In the genomic region with DNA sequence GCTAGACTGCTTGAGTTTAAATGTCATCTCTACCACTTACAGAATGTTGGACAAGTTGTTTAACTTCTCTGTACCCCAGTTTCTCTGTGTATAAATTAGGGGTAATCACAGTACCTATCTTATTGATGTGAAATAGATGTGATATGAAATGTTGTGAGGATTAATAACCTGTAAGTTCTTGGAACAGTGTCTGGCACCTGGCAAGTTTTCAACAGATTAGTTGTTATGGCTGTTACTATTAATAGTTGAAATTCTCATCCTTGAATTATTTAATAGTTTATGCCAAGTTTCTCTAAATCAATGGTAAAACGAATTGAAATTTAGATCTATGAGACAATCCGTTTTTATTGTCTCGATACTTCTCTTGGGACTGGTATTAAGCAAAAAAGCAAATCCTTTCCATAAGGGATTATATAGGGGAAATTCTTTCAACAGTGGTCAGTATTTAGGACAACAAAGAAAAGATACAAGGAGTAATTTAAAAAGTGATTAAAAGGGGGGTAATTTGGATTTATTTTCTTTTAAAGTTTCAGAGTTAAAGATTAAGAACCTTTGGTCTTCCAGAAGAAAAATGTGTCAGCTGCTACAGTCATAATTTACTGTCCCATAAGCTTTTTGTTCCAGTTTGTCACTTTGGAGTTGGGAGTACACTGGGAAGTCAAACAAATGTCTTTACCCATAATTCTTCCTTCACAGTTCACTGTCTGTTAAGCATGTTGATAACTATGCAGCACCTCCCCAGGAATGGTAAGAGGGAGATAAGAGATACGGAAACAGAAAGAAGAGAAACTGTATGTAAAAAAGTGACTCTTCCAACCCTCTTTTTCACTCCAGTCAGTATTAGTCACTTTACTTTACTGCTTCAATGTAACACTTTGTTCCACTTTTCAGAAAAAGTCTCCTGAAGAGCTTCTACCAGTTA, we compare ENCODE assay signal across 1 cellular context.
A peak's percentile ranks its signal among the peaks of the same experiment; 100 is the strongest.
TF ChIP-seq lines count a peak whose summit lies in the region.

No MANE protein-coding gene starts in this region.

TF ChIP-seq in K562, 482 proteins besides CTCF, POLR2A, EP300 and RAD21 (continued from another document and continues in another):
- TF ChIP-seq CBX3 (IDR thresholded peaks at IDR 0.05; ENCODE audit: borderline replicate concordance in 1 of 2, low read length in 2 of 2) (peak in 1 of 2 experiments; percentile 80; a peak in 2 of 3 replicates), ILF3 (IDR thresholded peaks at IDR 0.05; ENCODE audit: borderline replicate concordance) (no peak), NCOA4 (IDR thresholded peaks at IDR 0.05; ENCODE audit: partially characterized antibody) (no peak), ZNF778 (CRISPR knock-in tag; IDR thresholded peaks at IDR 0.05) (no peak), IRF2 (CRISPR knock-in tag; IDR thresholded peaks at IDR 0.05) (no peak), ZNF274 (IDR thresholded peaks at IDR 0.05; ENCODE audit: borderline replicate concordance, low read depth, low read length) (no peak), ELF2 (CRISPR knock-in tag; IDR thresholded peaks at IDR 0.05) (no peak), NFXL1 (CRISPR knock-in tag; IDR thresholded peaks at IDR 0.05) (0 out of 2 replicates have a peak, but pooled peaks have one; percentile 33), ZNF212 (CRISPR knock-in tag; IDR thresholded peaks at IDR 0.05) (no peak), FOXA3 (CRISPR knock-in tag; conservative IDR thresholded peaks at IDR 0.05 in 1 of 2, IDR thresholded peaks at IDR 0.05 in 1 of 2) (0 out of 4 replicates have a peak, but pooled peaks of 1 of the 2 experiments have one; percentile 53), CBFB (CRISPR knock-in tag; IDR thresholded peaks at IDR 0.05) (no peak), FOXM1 (IDR thresholded peaks at IDR 0.05; ENCODE audit: low read depth) (peak; percentile 89), FOXM1 (CRISPR knock-in tag; IDR thresholded peaks at IDR 0.05; ENCODE audit: low read depth) (no peak), L3MBTL2 (IDR thresholded peaks at IDR 0.05) (peak; percentile 74), FOXK2 (conservative IDR thresholded peaks at IDR 0.05 in 1 of 2, IDR thresholded peaks at IDR 0.05 in 1 of 2; ENCODE audit: low read depth in 2 of 2) (peak; percentile 94 to 96), FOSL1 (tag; conservative IDR thresholded peaks at IDR 0.05) (peak; percentile 92), ZNF507 (tag; conservative IDR thresholded peaks at IDR 0.05) (no peak), SOX6 (IDR thresholded peaks at IDR 0.05) (peak; percentile 95), EWSR1 (IDR thresholded peaks at IDR 0.05; ENCODE audit: borderline replicate concordance, low read depth, partially characterized antibody) (no peak), TCF3 (CRISPR knock-in tag; IDR thresholded peaks at IDR 0.05) (peak; percentile 94), CC2D1A (IDR thresholded peaks at IDR 0.05) (peak; percentile 91), HEY1 (CRISPR knock-in tag; IDR thresholded peaks at IDR 0.05; ENCODE audit: borderline replicate concordance) (no peak), KDM5B (IDR thresholded peaks at IDR 0.05; ENCODE audit: insufficient replicate concordance, low read depth, low read length) (no peak), RAD51 (IDR thresholded peaks at IDR 0.05; ENCODE audit: borderline replicate concordance, low read depth) (no peak), EZH2 (IDR thresholded peaks at IDR 0.05; ENCODE audit: borderline replicate concordance, low read depth, low read length) (no peak), CHD2 (IDR thresholded peaks at IDR 0.05; ENCODE audit: low read depth, low read length) (no peak)
- TF ChIP-seq, protein P1, sequence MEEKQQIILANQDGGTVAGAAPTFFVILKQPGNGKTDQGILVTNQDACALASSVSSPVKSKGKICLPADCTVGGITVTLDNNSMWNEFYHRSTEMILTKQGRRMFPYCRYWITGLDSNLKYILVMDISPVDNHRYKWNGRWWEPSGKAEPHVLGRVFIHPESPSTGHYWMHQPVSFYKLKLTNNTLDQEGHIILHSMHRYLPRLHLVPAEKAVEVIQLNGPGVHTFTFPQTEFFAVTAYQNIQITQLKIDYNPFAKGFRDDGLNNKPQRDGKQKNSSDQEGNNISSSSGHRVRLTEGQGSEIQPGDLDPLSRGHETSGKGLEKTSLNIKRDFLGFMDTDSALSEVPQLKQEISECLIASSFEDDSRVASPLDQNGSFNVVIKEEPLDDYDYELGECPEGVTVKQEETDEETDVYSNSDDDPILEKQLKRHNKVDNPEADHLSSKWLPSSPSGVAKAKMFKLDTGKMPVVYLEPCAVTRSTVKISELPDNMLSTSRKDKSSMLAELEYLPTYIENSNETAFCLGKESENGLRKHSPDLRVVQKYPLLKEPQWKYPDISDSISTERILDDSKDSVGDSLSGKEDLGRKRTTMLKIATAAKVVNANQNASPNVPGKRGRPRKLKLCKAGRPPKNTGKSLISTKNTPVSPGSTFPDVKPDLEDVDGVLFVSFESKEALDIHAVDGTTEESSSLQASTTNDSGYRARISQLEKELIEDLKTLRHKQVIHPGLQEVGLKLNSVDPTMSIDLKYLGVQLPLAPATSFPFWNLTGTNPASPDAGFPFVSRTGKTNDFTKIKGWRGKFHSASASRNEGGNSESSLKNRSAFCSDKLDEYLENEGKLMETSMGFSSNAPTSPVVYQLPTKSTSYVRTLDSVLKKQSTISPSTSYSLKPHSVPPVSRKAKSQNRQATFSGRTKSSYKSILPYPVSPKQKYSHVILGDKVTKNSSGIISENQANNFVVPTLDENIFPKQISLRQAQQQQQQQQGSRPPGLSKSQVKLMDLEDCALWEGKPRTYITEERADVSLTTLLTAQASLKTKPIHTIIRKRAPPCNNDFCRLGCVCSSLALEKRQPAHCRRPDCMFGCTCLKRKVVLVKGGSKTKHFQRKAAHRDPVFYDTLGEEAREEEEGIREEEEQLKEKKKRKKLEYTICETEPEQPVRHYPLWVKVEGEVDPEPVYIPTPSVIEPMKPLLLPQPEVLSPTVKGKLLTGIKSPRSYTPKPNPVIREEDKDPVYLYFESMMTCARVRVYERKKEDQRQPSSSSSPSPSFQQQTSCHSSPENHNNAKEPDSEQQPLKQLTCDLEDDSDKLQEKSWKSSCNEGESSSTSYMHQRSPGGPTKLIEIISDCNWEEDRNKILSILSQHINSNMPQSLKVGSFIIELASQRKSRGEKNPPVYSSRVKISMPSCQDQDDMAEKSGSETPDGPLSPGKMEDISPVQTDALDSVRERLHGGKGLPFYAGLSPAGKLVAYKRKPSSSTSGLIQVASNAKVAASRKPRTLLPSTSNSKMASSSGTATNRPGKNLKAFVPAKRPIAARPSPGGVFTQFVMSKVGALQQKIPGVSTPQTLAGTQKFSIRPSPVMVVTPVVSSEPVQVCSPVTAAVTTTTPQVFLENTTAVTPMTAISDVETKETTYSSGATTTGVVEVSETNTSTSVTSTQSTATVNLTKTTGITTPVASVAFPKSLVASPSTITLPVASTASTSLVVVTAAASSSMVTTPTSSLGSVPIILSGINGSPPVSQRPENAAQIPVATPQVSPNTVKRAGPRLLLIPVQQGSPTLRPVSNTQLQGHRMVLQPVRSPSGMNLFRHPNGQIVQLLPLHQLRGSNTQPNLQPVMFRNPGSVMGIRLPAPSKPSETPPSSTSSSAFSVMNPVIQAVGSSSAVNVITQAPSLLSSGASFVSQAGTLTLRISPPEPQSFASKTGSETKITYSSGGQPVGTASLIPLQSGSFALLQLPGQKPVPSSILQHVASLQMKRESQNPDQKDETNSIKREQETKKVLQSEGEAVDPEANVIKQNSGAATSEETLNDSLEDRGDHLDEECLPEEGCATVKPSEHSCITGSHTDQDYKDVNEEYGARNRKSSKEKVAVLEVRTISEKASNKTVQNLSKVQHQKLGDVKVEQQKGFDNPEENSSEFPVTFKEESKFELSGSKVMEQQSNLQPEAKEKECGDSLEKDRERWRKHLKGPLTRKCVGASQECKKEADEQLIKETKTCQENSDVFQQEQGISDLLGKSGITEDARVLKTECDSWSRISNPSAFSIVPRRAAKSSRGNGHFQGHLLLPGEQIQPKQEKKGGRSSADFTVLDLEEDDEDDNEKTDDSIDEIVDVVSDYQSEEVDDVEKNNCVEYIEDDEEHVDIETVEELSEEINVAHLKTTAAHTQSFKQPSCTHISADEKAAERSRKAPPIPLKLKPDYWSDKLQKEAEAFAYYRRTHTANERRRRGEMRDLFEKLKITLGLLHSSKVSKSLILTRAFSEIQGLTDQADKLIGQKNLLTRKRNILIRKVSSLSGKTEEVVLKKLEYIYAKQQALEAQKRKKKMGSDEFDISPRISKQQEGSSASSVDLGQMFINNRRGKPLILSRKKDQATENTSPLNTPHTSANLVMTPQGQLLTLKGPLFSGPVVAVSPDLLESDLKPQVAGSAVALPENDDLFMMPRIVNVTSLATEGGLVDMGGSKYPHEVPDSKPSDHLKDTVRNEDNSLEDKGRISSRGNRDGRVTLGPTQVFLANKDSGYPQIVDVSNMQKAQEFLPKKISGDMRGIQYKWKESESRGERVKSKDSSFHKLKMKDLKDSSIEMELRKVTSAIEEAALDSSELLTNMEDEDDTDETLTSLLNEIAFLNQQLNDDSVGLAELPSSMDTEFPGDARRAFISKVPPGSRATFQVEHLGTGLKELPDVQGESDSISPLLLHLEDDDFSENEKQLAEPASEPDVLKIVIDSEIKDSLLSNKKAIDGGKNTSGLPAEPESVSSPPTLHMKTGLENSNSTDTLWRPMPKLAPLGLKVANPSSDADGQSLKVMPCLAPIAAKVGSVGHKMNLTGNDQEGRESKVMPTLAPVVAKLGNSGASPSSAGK (IDR thresholded peaks at IDR 0.05), result peak; percentile 78
- TF ChIP-seq, protein P2, sequence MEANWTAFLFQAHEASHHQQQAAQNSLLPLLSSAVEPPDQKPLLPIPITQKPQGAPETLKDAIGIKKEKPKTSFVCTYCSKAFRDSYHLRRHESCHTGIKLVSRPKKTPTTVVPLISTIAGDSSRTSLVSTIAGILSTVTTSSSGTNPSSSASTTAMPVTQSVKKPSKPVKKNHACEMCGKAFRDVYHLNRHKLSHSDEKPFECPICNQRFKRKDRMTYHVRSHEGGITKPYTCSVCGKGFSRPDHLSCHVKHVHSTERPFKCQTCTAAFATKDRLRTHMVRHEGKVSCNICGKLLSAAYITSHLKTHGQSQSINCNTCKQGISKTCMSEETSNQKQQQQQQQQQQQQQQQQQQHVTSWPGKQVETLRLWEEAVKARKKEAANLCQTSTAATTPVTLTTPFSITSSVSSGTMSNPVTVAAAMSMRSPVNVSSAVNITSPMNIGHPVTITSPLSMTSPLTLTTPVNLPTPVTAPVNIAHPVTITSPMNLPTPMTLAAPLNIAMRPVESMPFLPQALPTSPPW (CRISPR knock-in tag; IDR thresholded peaks at IDR 0.05), result peak; percentile 63
- TF ChIP-seq, protein P3, sequence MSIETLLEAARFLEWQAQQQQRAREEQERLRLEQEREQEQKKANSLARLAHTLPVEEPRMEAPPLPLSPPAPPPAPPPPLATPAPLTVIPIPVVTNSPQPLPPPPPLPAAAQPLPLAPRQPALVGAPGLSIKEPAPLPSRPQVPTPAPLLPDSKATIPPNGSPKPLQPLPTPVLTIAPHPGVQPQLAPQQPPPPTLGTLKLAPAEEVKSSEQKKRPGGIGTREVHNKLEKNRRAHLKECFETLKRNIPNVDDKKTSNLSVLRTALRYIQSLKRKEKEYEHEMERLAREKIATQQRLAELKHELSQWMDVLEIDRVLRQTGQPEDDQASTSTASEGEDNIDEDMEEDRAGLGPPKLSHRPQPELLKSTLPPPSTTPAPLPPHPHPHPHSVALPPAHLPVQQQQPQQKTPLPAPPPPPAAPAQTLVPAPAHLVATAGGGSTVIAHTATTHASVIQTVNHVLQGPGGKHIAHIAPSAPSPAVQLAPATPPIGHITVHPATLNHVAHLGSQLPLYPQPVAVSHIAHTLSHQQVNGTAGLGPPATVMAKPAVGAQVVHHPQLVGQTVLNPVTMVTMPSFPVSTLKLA (conservative IDR thresholded peaks at IDR 0.05), result peak in 1 of 2 experiments; percentile 56; a peak in 2 of 4 replicates
- TF ChIP-seq, protein P4, sequence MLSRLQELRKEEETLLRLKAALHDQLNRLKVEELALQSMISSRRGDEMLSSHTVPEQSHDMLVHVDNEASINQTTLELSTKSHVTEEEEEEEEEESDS (CRISPR knock-in tag; IDR thresholded peaks at IDR 0.05), result no peak
- TF ChIP-seq, protein P5, sequence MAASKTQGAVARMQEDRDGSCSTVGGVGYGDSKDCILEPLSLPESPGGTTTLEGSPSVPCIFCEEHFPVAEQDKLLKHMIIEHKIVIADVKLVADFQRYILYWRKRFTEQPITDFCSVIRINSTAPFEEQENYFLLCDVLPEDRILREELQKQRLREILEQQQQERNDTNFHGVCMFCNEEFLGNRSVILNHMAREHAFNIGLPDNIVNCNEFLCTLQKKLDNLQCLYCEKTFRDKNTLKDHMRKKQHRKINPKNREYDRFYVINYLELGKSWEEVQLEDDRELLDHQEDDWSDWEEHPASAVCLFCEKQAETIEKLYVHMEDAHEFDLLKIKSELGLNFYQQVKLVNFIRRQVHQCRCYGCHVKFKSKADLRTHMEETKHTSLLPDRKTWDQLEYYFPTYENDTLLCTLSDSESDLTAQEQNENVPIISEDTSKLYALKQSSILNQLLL (CRISPR knock-in tag; IDR thresholded peaks at IDR 0.05; ENCODE audit: borderline replicate concordance), result no peak
- TF ChIP-seq, protein P6, sequence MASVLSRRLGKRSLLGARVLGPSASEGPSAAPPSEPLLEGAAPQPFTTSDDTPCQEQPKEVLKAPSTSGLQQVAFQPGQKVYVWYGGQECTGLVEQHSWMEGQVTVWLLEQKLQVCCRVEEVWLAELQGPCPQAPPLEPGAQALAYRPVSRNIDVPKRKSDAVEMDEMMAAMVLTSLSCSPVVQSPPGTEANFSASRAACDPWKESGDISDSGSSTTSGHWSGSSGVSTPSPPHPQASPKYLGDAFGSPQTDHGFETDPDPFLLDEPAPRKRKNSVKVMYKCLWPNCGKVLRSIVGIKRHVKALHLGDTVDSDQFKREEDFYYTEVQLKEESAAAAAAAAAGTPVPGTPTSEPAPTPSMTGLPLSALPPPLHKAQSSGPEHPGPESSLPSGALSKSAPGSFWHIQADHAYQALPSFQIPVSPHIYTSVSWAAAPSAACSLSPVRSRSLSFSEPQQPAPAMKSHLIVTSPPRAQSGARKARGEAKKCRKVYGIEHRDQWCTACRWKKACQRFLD (CRISPR knock-in tag; IDR thresholded peaks at IDR 0.05), result 0 out of 2 replicates have a peak, but pooled peaks have one; percentile 66
- TF ChIP-seq, protein P7, sequence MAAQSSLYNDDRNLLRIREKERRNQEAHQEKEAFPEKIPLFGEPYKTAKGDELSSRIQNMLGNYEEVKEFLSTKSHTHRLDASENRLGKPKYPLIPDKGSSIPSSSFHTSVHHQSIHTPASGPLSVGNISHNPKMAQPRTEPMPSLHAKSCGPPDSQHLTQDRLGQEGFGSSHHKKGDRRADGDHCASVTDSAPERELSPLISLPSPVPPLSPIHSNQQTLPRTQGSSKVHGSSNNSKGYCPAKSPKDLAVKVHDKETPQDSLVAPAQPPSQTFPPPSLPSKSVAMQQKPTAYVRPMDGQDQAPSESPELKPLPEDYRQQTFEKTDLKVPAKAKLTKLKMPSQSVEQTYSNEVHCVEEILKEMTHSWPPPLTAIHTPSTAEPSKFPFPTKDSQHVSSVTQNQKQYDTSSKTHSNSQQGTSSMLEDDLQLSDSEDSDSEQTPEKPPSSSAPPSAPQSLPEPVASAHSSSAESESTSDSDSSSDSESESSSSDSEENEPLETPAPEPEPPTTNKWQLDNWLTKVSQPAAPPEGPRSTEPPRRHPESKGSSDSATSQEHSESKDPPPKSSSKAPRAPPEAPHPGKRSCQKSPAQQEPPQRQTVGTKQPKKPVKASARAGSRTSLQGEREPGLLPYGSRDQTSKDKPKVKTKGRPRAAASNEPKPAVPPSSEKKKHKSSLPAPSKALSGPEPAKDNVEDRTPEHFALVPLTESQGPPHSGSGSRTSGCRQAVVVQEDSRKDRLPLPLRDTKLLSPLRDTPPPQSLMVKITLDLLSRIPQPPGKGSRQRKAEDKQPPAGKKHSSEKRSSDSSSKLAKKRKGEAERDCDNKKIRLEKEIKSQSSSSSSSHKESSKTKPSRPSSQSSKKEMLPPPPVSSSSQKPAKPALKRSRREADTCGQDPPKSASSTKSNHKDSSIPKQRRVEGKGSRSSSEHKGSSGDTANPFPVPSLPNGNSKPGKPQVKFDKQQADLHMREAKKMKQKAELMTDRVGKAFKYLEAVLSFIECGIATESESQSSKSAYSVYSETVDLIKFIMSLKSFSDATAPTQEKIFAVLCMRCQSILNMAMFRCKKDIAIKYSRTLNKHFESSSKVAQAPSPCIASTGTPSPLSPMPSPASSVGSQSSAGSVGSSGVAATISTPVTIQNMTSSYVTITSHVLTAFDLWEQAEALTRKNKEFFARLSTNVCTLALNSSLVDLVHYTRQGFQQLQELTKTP (IDR thresholded peaks at IDR 0.05; ENCODE audit: low read depth in 1 of 2, partially characterized antibody in 2 of 2), result peak; percentile 62 to 84
